ENCODE assay signal across 17 cellular contexts in the genomic region with DNA sequence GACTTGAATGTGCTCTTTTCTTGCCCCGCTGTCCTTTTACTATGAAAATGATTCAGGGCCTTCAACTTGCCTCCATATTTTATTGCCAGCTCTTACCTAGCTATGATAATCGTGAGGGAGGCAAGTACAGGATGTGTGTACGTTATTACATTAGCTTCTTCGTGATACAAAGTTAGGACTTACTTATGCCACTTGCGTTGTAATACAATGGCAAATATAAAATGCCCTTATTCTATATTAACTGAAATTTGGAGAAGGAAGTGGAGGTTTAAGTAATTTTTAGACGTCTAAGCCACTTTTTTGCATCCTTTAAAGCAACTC. TPM values are rescaled to one million over a fixed set of nuclear protein-coding genes. Genes with fewer than 3 reads are reported as not detected.
DNase-seq lines count a peak whose midpoint lies in the region; ATAC-seq, FAIRE-seq and TF ChIP-seq lines count a peak whose summit lies in the region.
"Had no signal": no experiment of that assay in that cellular context is flagged by ENCODE, and none has a peak within 500 bp of the region (broad histone marks: within the 10 kb centered on the region; RNA-seq: fewer than 3 reads in every experiment).

No MANE protein-coding gene starts in this region.

- H3K9me3 Mint-ChIP-seq in activated naive CD8-positive, alpha-beta T cell treated with anti-CD3 and anti-CD28 coated beads for 36 hours, result no peaks in the 10 kb centered on the region
- H3K9me3 Mint-ChIP-seq: activated naive CD4-positive, alpha-beta T cell treated with anti-CD3 and anti-CD28 coated beads, Interleukin-2, amount 10 ng/mL, durations not matched to agents 7 days and 5 days had no signal

- intact Hi-C loops in heart right ventricle (cut with DNase I), result no loop called here
- intact Hi-C loops in cardiac septum (cut with DNase I), result no loop called here
- intact Hi-C loops in upper lobe of right lung (cut with DNase I), result no loop called here

- peak overlapping the region; percentile 80 for H3K4me3 Mint-ChIP-seq in activated naive CD8-positive, alpha-beta T cell treated with anti-CD3 and anti-CD28 coated beads for 36 hours
- H3K4me3 Mint-ChIP-seq: activated naive CD4-positive, alpha-beta T cell treated with anti-CD3 and anti-CD28 coated beads, Interleukin-2, amount 10 ng/mL, durations not matched to agents 7 days and 5 days; nephron had no signal

- H3K4me3 ChIP-seq in heart right ventricle (peak overlapping the region in 6 of 10 donors; percentile 47 to 58 (median 56)), keratinocyte (ENCODE audit: control insufficient read depth in 2 of 3, extremely low read depth in 1 of 3, insufficient read depth in 2 of 3, low read depth in 1 of 3, low read length in 3 of 3) (peak overlapping the region; percentile 27 to 43 (median 41)), upper lobe of right lung (peak overlapping the region; percentile 39), upper lobe of left lung (peak overlapping the region in 1 of 4 donors; percentile 8)
- H3K4me3 ChIP-seq: SJCRH30 had no signal

- peaks cover 0 to 88% (median 76%) of the 10 kb centered on the region in 7 donors for H3K27me3 ChIP-seq in heart right ventricle
- no peaks in the 10 kb centered on the region for H3K27me3 ChIP-seq in keratinocyte (ENCODE audit: control insufficient read depth, extremely low read depth, insufficient read depth, low read length)
- H3K27me3 ChIP-seq in upper lobe of right lung, result peaks cover 35% of the 10 kb centered on the region
- peaks cover 0 to 28% (median 9%) of the 10 kb centered on the region in 4 donors for H3K27me3 ChIP-seq in upper lobe of left lung
- H3K27me3 ChIP-seq: SJCRH30 had no signal

- peak overlapping the region; percentile 39 for H3K4me2 ChIP-seq in keratinocyte (ENCODE audit: control insufficient read depth, extremely low read depth, insufficient read depth, low read depth, low read length)

- H3K36me3 Mint-ChIP-seq in activated naive CD8-positive, alpha-beta T cell treated with anti-CD3 and anti-CD28 coated beads for 36 hours, result no peaks in the 10 kb centered on the region

- peaks cover 45% of the 10 kb centered on the region for H3K79me2 ChIP-seq in keratinocyte (ENCODE audit: control insufficient read depth, insufficient read depth, low read length)

- no peaks in the 10 kb centered on the region for H3K36me3 ChIP-seq in heart right ventricle
- no peaks in the 10 kb centered on the region for H3K36me3 ChIP-seq in keratinocyte (ENCODE audit: control insufficient read depth in 2 of 2, extremely low read depth in 1 of 2, insufficient read depth in 2 of 2, low read length in 2 of 2)
- no peaks in the 10 kb centered on the region for H3K36me3 ChIP-seq in upper lobe of right lung
- H3K36me3 ChIP-seq in upper lobe of left lung, result no peaks in the 10 kb centered on the region
- H3K36me3 ChIP-seq: left lung, sigmoid colon, SJCRH30 had no signal

- peak overlapping the region; percentile 79 for H3K9ac ChIP-seq in keratinocyte (ENCODE audit: control insufficient read depth, extremely low read depth, insufficient read depth, low read length)

- H4K20me1 ChIP-seq in keratinocyte (ENCODE audit: control insufficient read depth, extremely low read depth, insufficient read depth, low read length), result no peaks in the 10 kb centered on the region

- no peak for TF ChIP-seq EP300 in upper lobe of left lung (IDR thresholded peaks at IDR 0.05)

- dilution Hi-C loops in keratinocyte (cut with MboI; ENCODE audit: extremely low pct_ligation_motif_present, low sequenced_read_pairs), result no loop called here

- H3K4me1 Mint-ChIP-seq in activated naive CD8-positive, alpha-beta T cell treated with anti-CD3 and anti-CD28 coated beads for 36 hours, result peaks cover 4% of the 10 kb centered on the region
- H3K4me1 Mint-ChIP-seq: nephron had no signal

- DNase-seq in heart right ventricle (no peak), cardiac septum (ENCODE audit: low spot score) (no peak), keratinocyte (ENCODE audit: low read depth, low spot score) (no peak), upper lobe of right lung (no peak), GOT3 (lab: John Stamatoyannopoulos, UW) (no peak), upper lobe of left lung (no peak)
- DNase-seq in activated naive CD8-positive, alpha-beta T cell treated with anti-CD3 and anti-CD28 coated beads for 36 hours, result no peak
- DNase-seq: activated naive CD4-positive, alpha-beta T cell treated with anti-CD3 and anti-CD28 coated beads, Interleukin-2, amount 10 ng/mL, durations not matched to agents 7 days and 5 days; central memory CD4-positive, alpha-beta T cell; left lung; NCI-H1105; sigmoid colon; SJCRH30; stimulated activated CD4-positive, alpha-beta T cell treated with anti-CD3 and anti-CD28 coated beads, Interleukin-4, amount 100 ng/mL, for 24 hours had no signal

- no peak overlapping the region for H3K27ac ChIP-seq in heart right ventricle
- H3K27ac ChIP-seq in keratinocyte (ENCODE audit: control insufficient read depth, insufficient read depth, low read length), result peak overlapping the region; percentile 49
- no peak overlapping the region for H3K27ac ChIP-seq in upper lobe of right lung
- no peak overlapping the region for H3K27ac ChIP-seq in upper lobe of left lung
- H3K27ac ChIP-seq: left lung, SJCRH30 had no signal

- H3K9me1 ChIP-seq in keratinocyte (ENCODE audit: control insufficient read depth, extremely low read depth, insufficient read depth, low read length), result no peaks in the 10 kb centered on the region

- FAIRE-seq in keratinocyte (lab: Jason Lieb, UNC), result no peak
- FAIRE-seq: TTC549 had no signal

- H3K27ac Mint-ChIP-seq in activated naive CD8-positive, alpha-beta T cell treated with anti-CD3 and anti-CD28 coated beads for 36 hours, result no peak overlapping the region
- H3K27ac Mint-ChIP-seq: activated naive CD4-positive, alpha-beta T cell treated with anti-CD3 and anti-CD28 coated beads, Interleukin-2, amount 10 ng/mL, durations not matched to agents 7 days and 5 days; nephron had no signal

- H3K4me1 ChIP-seq in heart right ventricle (peaks cover 0 to 8% (median 0%) of the 10 kb centered on the region in 9 donors), keratinocyte (ENCODE audit: control insufficient read depth, extremely low read depth, insufficient read depth, low read length) (peaks cover under 1% of the 10 kb centered on the region), upper lobe of right lung (no peaks in the 10 kb centered on the region), upper lobe of left lung (peaks cover 0 to 21% (median 3%) of the 10 kb centered on the region in 4 donors)
- H3K4me1 ChIP-seq: left lung, SJCRH30 had no signal

- ATAC-seq in heart right ventricle (no peak), upper lobe of right lung (no peak), upper lobe of left lung (ENCODE audit: low FRiP score in 2 of 2) (no peak), HG03108 (IDR thresholded peaks at IDR 0.05; ENCODE audit: unreplicated experiment) (no peak)
- ATAC-seq: left lung had no signal

- TF ChIP-seq CTCF in heart right ventricle (IDR thresholded peaks at IDR 0.05) (no peak), keratinocyte (optimal IDR thresholded peaks at IDR 0.05 in 1 of 3, IDR thresholded peaks at IDR 0.05 in 1 of 3, conservative IDR thresholded peaks at IDR 0.05 in 1 of 3; ENCODE audit: extremely low read depth in 1 of 3, insufficient read depth in 2 of 3, low read length in 3 of 3) (no peak), upper lobe of right lung (IDR thresholded peaks at IDR 0.05) (no peak), upper lobe of left lung (IDR thresholded peaks at IDR 0.05) (no peak)

- H2AFZ ChIP-seq in keratinocyte (ENCODE audit: control insufficient read depth, low read length), result no peak overlapping the region

- no peak for TF ChIP-seq POLR2A in upper lobe of left lung (IDR thresholded peaks at IDR 0.05)

- H3K9me3 ChIP-seq in heart right ventricle (no peaks in the 10 kb centered on the region), keratinocyte (ENCODE audit: control insufficient read depth, low read depth, low read length) (no peaks in the 10 kb centered on the region), upper lobe of right lung (no peaks in the 10 kb centered on the region), upper lobe of left lung (peaks cover 0 to 5% (median 0%) of the 10 kb centered on the region in 4 donors)
- H3K9me3 ChIP-seq: left lung, sigmoid colon, SJCRH30 had no signal

- H3K27me3 Mint-ChIP-seq in activated naive CD8-positive, alpha-beta T cell treated with anti-CD3 and anti-CD28 coated beads for 36 hours, result peaks cover 58% of the 10 kb centered on the region

- 11 to 17% methylated on average over 6 of the region's 6 CpGs for WGBS in heart right ventricle, 2 donors
- WGBS in upper lobe of left lung, 2 donors, result 7 to 8% methylated on average over 6 of the region's 6 CpGs

RNA-seq across cellular contexts. Expression of a gene that starts 10.8 kb away (rescaled TPM):
- total RNA-seq in heart right ventricle (not detected), cardiac septum (not detected), upper lobe of right lung (not detected), upper lobe of left lung (not detected)
- polyA plus RNA-seq in heart right ventricle (not detected), keratinocyte (not detected in 3 replicates)
- not detected for total RNA-seq in activated naive CD8-positive, alpha-beta T cell treated with anti-CD3 and anti-CD28 coated beads for 36 hours
- not detected for polyA plus RNA-seq in keratinocyte (2011; ENCODE audit: low read depth)
- not detected in 2 replicates for polyA plus RNA-seq in keratinocyte (2011; cell fraction: cytosol; rRNA removed)
- not detected in 2 replicates for polyA plus RNA-seq in keratinocyte (2011; cell fraction: nucleus; rRNA removed)
- polyA plus RNA-seq in keratinocyte (2012; ENCODE audit: low replicate concordance), result not detected in 2 replicates
- not detected in 3 replicates for polyA minus RNA-seq in keratinocyte
- polyA minus RNA-seq in keratinocyte (2011; cell fraction: cytosol; rRNA and poly(A)+ RNA removed), result not detected
- not detected in 2 replicates for polyA minus RNA-seq in keratinocyte (2011; cell fraction: nucleus; rRNA and poly(A)+ RNA removed)
- total RNA-seq: left lung, sigmoid colon, SJCRH30 had no signal
- polyA plus RNA-seq: sigmoid colon had no signal
